In the genomic region with DNA sequence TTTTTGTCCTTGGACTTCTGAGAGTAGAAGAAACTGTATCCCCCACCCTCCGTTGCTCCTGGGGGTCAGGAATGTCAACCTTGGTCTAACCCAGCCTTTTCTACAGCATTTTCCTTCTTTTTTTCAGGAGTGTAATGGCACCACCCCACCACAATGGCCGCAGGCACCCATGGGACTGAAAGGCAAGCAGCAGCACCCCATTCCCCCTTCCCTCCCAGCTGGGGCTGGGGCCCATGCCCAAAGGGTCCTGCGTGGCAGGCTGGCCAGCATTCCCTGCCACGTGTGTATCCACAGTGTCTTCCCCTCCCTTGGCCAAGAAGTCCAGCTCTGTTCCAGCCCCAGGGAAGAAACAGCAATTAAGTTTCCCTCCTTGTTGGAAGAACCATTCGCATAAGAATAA, we compare ENCODE assay signal across 25 cellular contexts.
DNase-seq lines count a peak whose midpoint lies in the region; ATAC-seq, FAIRE-seq and TF ChIP-seq lines count a peak whose summit lies in the region.
"Had no signal": no experiment of that assay in that cellular context is flagged by ENCODE, and none has a peak within 500 bp of the region (broad histone marks: within the 10 kb centered on the region; RNA-seq: fewer than 3 reads in every experiment).

No MANE protein-coding gene starts in this region.

- H3K9me2 ChIP-seq in PC-3 (replicated peaks; ENCODE audit: low read length), result no peaks in the 10 kb centered on the region

- H3K4me1 ChIP-seq in NT2/D1 (ENCODE audit: insufficient read depth, insufficient read length), result no peaks in the 10 kb centered on the region
- H3K4me1 ChIP-seq in kidney (ENCODE audit: control insufficient read depth in 1 of 2, insufficient read depth in 1 of 2, low read depth in 1 of 2, low read length in 2 of 2), result no peaks in the 10 kb centered on the region
- no peaks in the 10 kb centered on the region for H3K4me1 ChIP-seq in PC-3 (ENCODE audit: insufficient read depth, low read length)
- H3K4me1 ChIP-seq: BE2C, BLaER1 had no signal

- intact Hi-C loops in kidney (cut with DNase I) (no loop called here), PC-3 (cut with micrococcal nuclease) (no loop called here)

- H3K79me2 ChIP-seq in PC-3 (ENCODE audit: low read length), result no peaks in the 10 kb centered on the region

- no peaks in the 10 kb centered on the region for H3K36me3 ChIP-seq in NT2/D1 (ENCODE audit: insufficient read depth, insufficient read length, low read length)
- H3K36me3 ChIP-seq in kidney (ENCODE audit: control insufficient read depth in 1 of 2, insufficient read depth in 2 of 2, low read length in 2 of 2), result no peaks in the 10 kb centered on the region
- no peaks in the 10 kb centered on the region for H3K36me3 ChIP-seq in PC-3 (ENCODE audit: low read depth, low read length)
- H3K36me3 ChIP-seq: BE2C, BLaER1 had no signal

- CTCF ChIA-PET in PC-3 (lab: Charles Lee), result no interaction called here

- TF ChIP-seq CTCF in kidney (IDR thresholded peaks at IDR 0.05; ENCODE audit: borderline replicate concordance, extremely low read depth, insufficient read depth), result no peak
- TF ChIP-seq CTCF in PC-3 (conservative IDR thresholded peaks at IDR 0.05; ENCODE audit: low read depth, low read length), result no peak

- H3K9ac ChIP-seq in NT2/D1 (ENCODE audit: insufficient read length, low read depth), result no peak overlapping the region
- H3K9ac ChIP-seq in kidney (ENCODE audit: low read length in 2 of 2), result no peak overlapping the region
- no peak overlapping the region for H3K9ac ChIP-seq in PC-3 (ENCODE audit: low read length)
- H3K9ac ChIP-seq: BLaER1 had no signal

- POLR2A ChIA-PET in PC-3 (lab: Charles Lee; ENCODE audit: unreplicated experiment), result no interaction called here

- no TSS peak for BruUV-seq in PC-3 (replicated peaks; lab: Mats Ljungman, UMichigan)

- H2AFZ ChIP-seq in PC-3 (ENCODE audit: low read length), result no peak overlapping the region

- ATAC-seq in PC-3, result no peak

- H3F3A ChIP-seq in PC-3 (ENCODE audit: low read length, unreplicated experiment), result no peaks in the 10 kb centered on the region

- no peaks in the 10 kb centered on the region for H4K20me1 ChIP-seq in PC-3 (ENCODE audit: low read length)
- H4K20me1 ChIP-seq: BLaER1 had no signal

- no peaks in the 10 kb centered on the region for H3K27me3 ChIP-seq in NT2/D1 (ENCODE audit: insufficient read depth, insufficient read length)
- H3K27me3 ChIP-seq in PC-3 (ENCODE audit: low read length), result no peaks in the 10 kb centered on the region
- H3K27me3 ChIP-seq: BE2C, BLaER1 had no signal

- peak; percentile 46 for DNase-seq in ELF-1 (ENCODE audit: low read depth, low spot score)
- DNase-seq in NT2/D1 (ENCODE audit: low read depth, low spot score), result peak; percentile 42
- DNase-seq in kidney, result peak; percentile 52
- no peak for DNase-seq in PC-3
- no peak for DNase-seq in stimulated activated CD4-positive, alpha-beta T cell treated with anti-CD3 and anti-CD28 coated beads, Interleukin-4, amount 100 ng/mL, for 1 hour
- DNase-seq: 8988T; ACHN; BE2C; C1 segment of cervical spinal cord; CD4-positive, alpha-beta memory T cell; CD4-positive, CD25-positive, alpha-beta regulatory T cell; CD8-positive, alpha-beta memory T cell; COR-L47; DMS 273 treated with DMSO at 0.1 percent for 48 hours; DMS153; DMS53; DMS79; DND-41; EL; GF-D8 had no signal

- no peak for FAIRE-seq in kidney (lab: Jason Lieb, UNC)
- FAIRE-seq: A204.1, G401.6, GM12891, GM19239 had no signal

- H3K9me3 ChIP-seq in NT2/D1 (ENCODE audit: insufficient read depth, low read length), result peaks cover 42% of the 10 kb centered on the region
- peaks cover 3 to 4% of the 10 kb centered on the region in 2 donors for H3K9me3 ChIP-seq in kidney (ENCODE audit: control insufficient read depth in 1 of 2, low read length in 2 of 2)
- H3K9me3 ChIP-seq in PC-3 (ENCODE audit: low read length), result no peaks in the 10 kb centered on the region
- H3K9me3 ChIP-seq: BE2C had no signal

- no peak overlapping the region for H3K4me3 ChIP-seq in NT2/D1 (ENCODE audit: insufficient read length, low read depth)
- no peak overlapping the region for H3K4me3 ChIP-seq in kidney (ENCODE audit: low read length in 2 of 2)
- no peak overlapping the region for H3K4me3 ChIP-seq in PC-3 (ENCODE audit: low read length)
- H3K4me3 ChIP-seq: BLaER1 had no signal

- no peak overlapping the region for H3K4me2 ChIP-seq in PC-3 (ENCODE audit: low read length)
- H3K4me2 ChIP-seq: BLaER1 had no signal

- H3K27ac ChIP-seq in kidney (ENCODE audit: low read depth in 2 of 2, low read length in 2 of 2) (no peak overlapping the region), PC-3 (ENCODE audit: low read length) (no peak overlapping the region)
- H3K27ac ChIP-seq: BLaER1 had no signal

Comparison
In these comparisons a context has a peak if more than half of its experiments do, and no peak if none do; other contexts are left out.
1. DNase-seq: peak in ELF-1 (single experiment), NT2/D1 (single experiment) and kidney (single experiment); none in PC-3 (single experiment) and stimulated activated CD4-positive, alpha-beta T cell treated with anti-CD3 and anti-CD28 coated beads, Interleukin-4, amount 100 ng/mL, for 1 hour (single experiment).